ENCODE assay signal across 17 cellular contexts in genomic region chr9:93307468-93308157, GRCh38.
A peak's percentile ranks its signal among the peaks of the same experiment; 100 is the strongest.
DNase-seq lines count a peak whose midpoint lies in the region; ATAC-seq and TF ChIP-seq lines count a peak whose summit lies in the region.
"Had no signal": no experiment of that assay in that cellular context is flagged by ENCODE, and none has a peak within 500 bp of the region (broad histone marks: within the 10 kb centered on the region; RNA-seq: fewer than 3 reads in every experiment).

No MANE protein-coding gene starts in this region.

- no peak overlapping the region for H3K4me3 ChIP-seq in sigmoid colon
- H3K4me3 ChIP-seq: A549; BLaER1 treated with 17β-estradiol and CSF1 and Interleukin-3, amounts not matched to agents 10 nM and 100 nM; Peyer's patch had no signal

- DNase-seq in activated naive CD4-positive, alpha-beta T cell treated with anti-CD3 and anti-CD28 coated beads, Interleukin-2, amount 10 ng/mL, durations not matched to agents 7 days and 5 days, result peak; percentile 16
- DNase-seq in activated naive CD4-positive, alpha-beta T cell (lab: John Stamatoyannopoulos, UW), result no peak
- DNase-seq in iPS-NIHi7 (ENCODE audit: extremely low spot score) (peak; percentile 10), sigmoid colon (peak; percentile 60), NCI-H446 (lab: John Stamatoyannopoulos, UW) (no peak), DMS 273 treated with DMSO at 0.1 percent for 48 hours (lab: John Stamatoyannopoulos, UW) (no peak)
- no peak for DNase-seq in CD4-positive, alpha-beta T cell
- DNase-seq: NCI-H1105 treated with DMSO at 0.1 percent for 48 hours, NCI-H1694 treated with DMSO at 0.1 percent for 48 hours, NCI-H2107, NCI-H2227 treated with DMSO at 0.1 percent for 48 hours, NCI-H524 treated with DMSO at 0.1 percent for 48 hours had no signal

- POLR2A ChIA-PET in CD4-positive, alpha-beta T cell (lab: Charles Lee), result no interaction called here

- no peak overlapping the region for H3K27ac Mint-ChIP-seq in activated naive CD4-positive, alpha-beta T cell treated with anti-CD3 and anti-CD28 coated beads, Interleukin-2, amount 10 ng/mL, durations not matched to agents 7 days and 5 days
- H3K27ac Mint-ChIP-seq in CD4-positive, alpha-beta T cell, result no peak overlapping the region
- H3K27ac Mint-ChIP-seq: IgD-negative memory B cell had no signal

- H3K4me1 ChIP-seq in sigmoid colon, result peaks cover 0 to 34% (median 26%) of the 10 kb centered on the region in 4 donors

- intact Hi-C loops in sigmoid colon (cut with DNase I), result loop anchor here (5.0 kb wide), 1 partner anchor 260 kb away; no protein-coding TSS in a partner anchor
- intact Hi-C loops in CD4-positive, alpha-beta T cell (cut with DNase I, micrococcal nuclease), result loop anchor here (10.0 kb wide), 2 partner anchors 303 to 463 kb away; no protein-coding TSS in a partner anchor

- no peak for ATAC-seq in CD4-positive, alpha-beta T cell (ENCODE audit: poor library complexity)
- ATAC-seq: A549, Right ventricle myocardium inferior had no signal

- peaks cover 20% of the 10 kb centered on the region for H3K27me3 Mint-ChIP-seq in activated naive CD4-positive, alpha-beta T cell treated with anti-CD3 and anti-CD28 coated beads, Interleukin-2, amount 10 ng/mL, durations not matched to agents 7 days and 5 days
- H3K27me3 Mint-ChIP-seq in CD4-positive, alpha-beta T cell, result peaks cover 1% of the 10 kb centered on the region

- TF ChIP-seq POLR2A in sigmoid colon (IDR thresholded peaks at IDR 0.05), result no peak

- no peak for TF ChIP-seq CTCF in sigmoid colon (IDR thresholded peaks at IDR 0.05)
- no peak for TF ChIP-seq CTCF in CD4-positive, alpha-beta T cell (IDR thresholded peaks at IDR 0.05)

- peaks cover 0 to 18% (median 3%) of the 10 kb centered on the region in 4 donors for H3K36me3 ChIP-seq in sigmoid colon
- H3K36me3 ChIP-seq: BLaER1 treated with 17β-estradiol and CSF1 and Interleukin-3, amounts not matched to agents 10 nM and 100 nM had no signal

- H3K9me3 ChIP-seq in sigmoid colon, result no peaks in the 10 kb centered on the region
- no peaks in the 10 kb centered on the region for H3K9me3 ChIP-seq in CD4-positive, alpha-beta T cell (ENCODE audit: control insufficient read depth, low read length)
- H3K9me3 ChIP-seq: A549; BLaER1 treated with 17β-estradiol and CSF1 and Interleukin-3, amounts not matched to agents 10 nM and 100 nM; Peyer's patch had no signal

- no peak overlapping the region for H3K4me3 Mint-ChIP-seq in activated naive CD4-positive, alpha-beta T cell treated with anti-CD3 and anti-CD28 coated beads, Interleukin-2, amount 10 ng/mL, durations not matched to agents 7 days and 5 days
- H3K4me3 Mint-ChIP-seq in CD4-positive, alpha-beta T cell, result no peak overlapping the region
- H3K4me3 Mint-ChIP-seq: IgD-negative memory B cell had no signal

- CTCF ChIA-PET in activated naive CD4-positive, alpha-beta T cell treated with anti-CD3 and anti-CD28 coated beads, Interleukin-2, amount 10 ng/mL, durations not matched to agents 7 days and 5 days (lab: Charles Lee), result no interaction called here
- CTCF ChIA-PET in CD4-positive, alpha-beta T cell (lab: Charles Lee), result no interaction called here

- no peaks in the 10 kb centered on the region for H3K27me3 ChIP-seq in sigmoid colon
- no peaks in the 10 kb centered on the region for H3K27me3 ChIP-seq in CD4-positive, alpha-beta T cell (ENCODE audit: control insufficient read depth, insufficient read depth, low read length)
- H3K27me3 ChIP-seq: BLaER1 treated with 17β-estradiol and CSF1 and Interleukin-3, amounts not matched to agents 10 nM and 100 nM; Peyer's patch had no signal

- no peak for TF ChIP-seq EP300 in sigmoid colon (IDR thresholded peaks at IDR 0.05)

- no peaks in the 10 kb centered on the region for H3K9me3 Mint-ChIP-seq in activated naive CD4-positive, alpha-beta T cell treated with anti-CD3 and anti-CD28 coated beads, Interleukin-2, amount 10 ng/mL, durations not matched to agents 7 days and 5 days
- no peaks in the 10 kb centered on the region for H3K9me3 Mint-ChIP-seq in CD4-positive, alpha-beta T cell
- H3K9me3 Mint-ChIP-seq: IgD-negative memory B cell had no signal

- H3K27ac ChIP-seq in sigmoid colon, result peak overlapping the region in 3 of 4 donors; percentile 15 to 76 (median 30)
- no peak overlapping the region for H3K27ac ChIP-seq in CD4-positive, alpha-beta T cell (ENCODE audit: low read depth, low read length)
- H3K27ac ChIP-seq: A549; BLaER1 treated with 17β-estradiol and CSF1 and Interleukin-3, amounts not matched to agents 10 nM and 100 nM; Peyer's patch had no signal

- 91 to 92% methylated on average over 24 of the region's 24 CpGs for WGBS in sigmoid colon, 2 donors

- H3K36me3 Mint-ChIP-seq in activated naive CD4-positive, alpha-beta T cell treated with anti-CD3 and anti-CD28 coated beads, Interleukin-2, amount 10 ng/mL, durations not matched to agents 7 days and 5 days, result no peaks in the 10 kb centered on the region
- H3K36me3 Mint-ChIP-seq in CD4-positive, alpha-beta T cell (ENCODE audit: low read depth), result no peaks in the 10 kb centered on the region
- H3K36me3 Mint-ChIP-seq: IgD-negative memory B cell had no signal

- peaks cover 2% of the 10 kb centered on the region for H3K4me1 Mint-ChIP-seq in activated naive CD4-positive, alpha-beta T cell treated with anti-CD3 and anti-CD28 coated beads, Interleukin-2, amount 10 ng/mL, durations not matched to agents 7 days and 5 days
- H3K4me1 Mint-ChIP-seq in CD4-positive, alpha-beta T cell (ENCODE audit: low read depth), result no peaks in the 10 kb centered on the region
- H3K4me1 Mint-ChIP-seq: IgD-negative memory B cell had no signal

Comparison
In these comparisons a context has a peak if more than half of its experiments do, and no peak if none do; other contexts are left out.
1. DNase-seq: peak in activated naive CD4-positive, alpha-beta T cell treated with anti-CD3 and anti-CD28 coated beads, Interleukin-2, amount 10 ng/mL, durations not matched to agents 7 days and 5 days (single experiment), iPS-NIHi7 (single experiment) and sigmoid colon (single experiment); none in activated naive CD4-positive, alpha-beta T cell (0 of 4), NCI-H446 (0 of 2), DMS 273 treated with DMSO at 0.1 percent for 48 hours (single experiment) and CD4-positive, alpha-beta T cell (0 of 10).